In genomic region chr3:124559650-124560405, GRCh38 we compare ENCODE assay signal across 8 cellular contexts.
DNase-seq lines count a peak whose midpoint lies in the region; ATAC-seq and TF ChIP-seq lines count a peak whose summit lies in the region.

No MANE protein-coding gene starts in this region.

- ATAC-seq in RWPE2 (ENCODE audit: low read depth) (peak; percentile 60), GM18858 (IDR thresholded peaks at IDR 0.05; ENCODE audit: unreplicated experiment) (no peak)

- H3K27me3 ChIP-seq in RWPE2 (ENCODE audit: insufficient read depth, poor library complexity, severe bottlenecking): peaks cover 6% of the 10 kb centered on the region

- no peaks in the 10 kb centered on the region for H3K9me3 ChIP-seq in RWPE2 (ENCODE audit: severe bottlenecking)

- no peak overlapping the region for H3K27ac ChIP-seq in RWPE2 (ENCODE audit: poor library complexity, severe bottlenecking)
- H3K27ac ChIP-seq in temporal lobe (ENCODE audit: low read depth, low read length): peak overlapping the region; percentile 32

- H3K4me1 ChIP-seq in RWPE2 (ENCODE audit: insufficient read depth, poor library complexity, severe bottlenecking): peaks cover 20% of the 10 kb centered on the region

- TF ChIP-seq CTCF in RWPE2 (IDR thresholded peaks at IDR 0.05; ENCODE audit: poor library complexity, severe bottlenecking) (peak; percentile 91), foreskin fibroblast (IDR thresholded peaks at IDR 0.05; ENCODE audit: low read depth, low read length) (peak; percentile 89)

- DNase-seq in GM04504 (ENCODE audit: low read depth) (peak; percentile 54), LoVo (ENCODE audit: low spot score) (peak; percentile 73), RWPE2 (ENCODE audit: low spot score) (no peak), foreskin fibroblast (peak; percentile 60 to 88), non-pigmented ciliary epithelial cell (ENCODE audit: low read depth) (peak; percentile 55)
- peak; percentile 24 for DNase-seq in activated effector memory CD4-positive, alpha-beta T cell treated with Interleukin-2 at 50 U/mL for 16 hours

- H3K4me3 ChIP-seq in RWPE2 (ENCODE audit: severe bottlenecking) (no peak overlapping the region), foreskin fibroblast (ENCODE audit: low read depth in 1 of 2, low read length in 2 of 2) (no peak overlapping the region)

- H3K36me3 ChIP-seq in RWPE2 (ENCODE audit: low read depth): no peaks in the 10 kb centered on the region
